Comparison of ENCODE assay signal across 18 cellular contexts in the genomic region with DNA sequence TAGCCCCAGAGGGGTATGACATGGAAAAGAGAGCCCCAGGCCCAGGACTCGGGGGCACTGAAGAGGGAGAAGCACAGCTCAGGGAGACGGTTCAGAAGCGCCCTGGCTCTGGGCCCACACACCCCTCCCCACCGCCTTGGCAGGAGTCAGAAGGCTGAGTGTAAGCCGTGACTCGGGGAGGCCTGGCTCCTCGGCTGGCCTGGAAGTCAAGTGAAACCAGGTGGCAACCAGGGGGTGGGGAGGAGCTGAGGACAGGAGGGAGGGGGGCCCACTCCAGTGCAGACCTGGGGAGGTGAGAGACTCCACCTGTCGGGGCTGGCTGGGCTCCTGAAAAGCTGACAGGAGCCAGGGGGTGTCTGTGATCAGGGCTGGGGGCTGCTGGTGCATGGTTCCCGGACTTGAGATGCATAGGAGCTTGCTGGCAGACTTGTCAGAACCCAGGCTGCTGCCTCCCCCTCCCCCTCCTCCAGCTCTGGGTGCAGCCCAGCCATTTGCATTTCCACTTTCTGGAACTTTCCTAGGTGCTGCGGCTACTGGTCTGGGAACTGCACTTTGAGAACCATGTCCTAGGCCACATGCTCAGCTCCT.
DNase-seq lines count a peak whose midpoint lies in the region; ATAC-seq and TF ChIP-seq lines count a peak whose summit lies in the region.
"Had no signal": no experiment of that assay in that cellular context is flagged by ENCODE, and none has a peak within 500 bp of the region (broad histone marks: within the 10 kb centered on the region; RNA-seq: fewer than 3 reads in every experiment).

No MANE protein-coding gene starts in this region.

- no peaks in the 10 kb centered on the region for H3K79me1 ChIP-seq in mesenchymal stem cell (replicated peaks; ENCODE audit: low read length, poor library complexity, severe bottlenecking)

- peaks cover 25% of the 10 kb centered on the region; the same call in 1 of the 2 replicates for H4K20me1 ChIP-seq in BLaER1

- no peak for ATAC-seq in activated CD4-positive, CD25-positive, alpha-beta regulatory T cell treated with anti-CD3 and anti-CD28 coated beads, Interleukin-2, amount 50 U/mL, for 24 hours
- ATAC-seq in activated naive CD4-positive, alpha-beta T cell treated with anti-CD3 and anti-CD28 coated beads, Interleukin-2, amount 50 U/mL, for 72 hours, result no peak
- ATAC-seq: left lobe of liver; naive thymus-derived CD8-positive, alpha-beta T cell had no signal

- no peak for TF ChIP-seq CTCF in mesothelial cell of epicardium (IDR thresholded peaks at IDR 0.05; ENCODE audit: unreplicated experiment)

- H3K27me3 ChIP-seq in BLaER1, result no peaks in the 10 kb centered on the region
- peaks cover 0 to 51% of the 10 kb centered on the region in 2 experiments for H3K27me3 ChIP-seq in mesenchymal stem cell (ENCODE audit: control insufficient read depth in 1 of 2, insufficient read depth in 1 of 2, low read length in 2 of 2)
- H3K27me3 ChIP-seq: dorsolateral prefrontal cortex had no signal

- H2BK15ac ChIP-seq in mesenchymal stem cell (ENCODE audit: low read depth, poor library complexity, severe bottlenecking), result no peak overlapping the region

- no peak overlapping the region for H3K27ac ChIP-seq in BLaER1
- no peak overlapping the region for H3K27ac ChIP-seq in mesenchymal stem cell (ENCODE audit: low read length, poor library complexity, severe bottlenecking)
- H3K27ac ChIP-seq: dorsolateral prefrontal cortex, transverse colon, VCaP had no signal

- H3K4me1 ChIP-seq in BLaER1 (peaks cover 50% of the 10 kb centered on the region), mesenchymal stem cell (ENCODE audit: control insufficient read depth, insufficient read depth, low read depth, low read length) (no peaks in the 10 kb centered on the region)
- H3K4me1 ChIP-seq: transverse colon had no signal

- DNase-seq in DMS79 treated with DMSO at 0.1 percent for 48 hours (lab: John Stamatoyannopoulos, UW) (peak; percentile 77), RPMI8226 (peak; percentile 78), mesothelial cell of epicardium (ENCODE audit: low spot score in 2 of 2, unreplicated experiment in 2 of 2) (peak in 1 of 2 experiments; percentile 59), mesenchymal stem cell (no peak)
- DNase-seq in stimulated activated CD4-positive, alpha-beta T cell treated with anti-CD3 and anti-CD28 coated beads, Interleukin-4, amount 100 ng/mL, for 24 hours, result no peak
- DNase-seq in activated naive CD4-positive, alpha-beta T cell treated with anti-CD3 and anti-CD28 coated beads, Interleukin-2, amount 50 U/mL, for 72 hours (ENCODE audit: low spot score in 2 of 2), result no peak
- DNase-seq: activated CD4-positive, alpha-beta T cell treated with anti-CD3 and anti-CD28 coated beads, Interleukin-2, amount 50 U/mL, for 1 hour; head of caudate nucleus; HFFc6; NCI-H69; transverse colon had no signal

- no peak overlapping the region for H3K14ac ChIP-seq in mesenchymal stem cell (ENCODE audit: low read length in 2 of 2)

- H3K4me2 ChIP-seq in BLaER1, result peak overlapping the region; percentile 71
- no peak overlapping the region for H3K4me2 ChIP-seq in mesenchymal stem cell (ENCODE audit: low read length, poor library complexity, severe bottlenecking)

- no peak overlapping the region for H2BK5ac ChIP-seq in mesenchymal stem cell (ENCODE audit: low read depth, low read length, poor library complexity, severe bottlenecking)

- peaks cover 53% of the 10 kb centered on the region for H3K4me1 Mint-ChIP-seq in mesothelial cell of epicardium

- H3K18ac ChIP-seq in mesenchymal stem cell (ENCODE audit: low read depth in 1 of 2, low read length in 2 of 2), result no peak overlapping the region

- no peaks in the 10 kb centered on the region for H3K27me3 Mint-ChIP-seq in mesothelial cell of epicardium (ENCODE audit: low read depth)

- H2BK120ac ChIP-seq in mesenchymal stem cell (ENCODE audit: low read depth, low read length), result no peak overlapping the region

- H2BK12ac ChIP-seq in mesenchymal stem cell (ENCODE audit: low read length in 2 of 2), result no peak overlapping the region

- 85% methylated on average over 10 of the region's 10 CpGs for WGBS in mesenchymal stem cell

- no peak overlapping the region for H3K4me3 ChIP-seq in BLaER1
- no peak overlapping the region for H3K4me3 ChIP-seq in mesenchymal stem cell (ENCODE audit: insufficient read depth in 1 of 2, low read depth in 1 of 2, low read length in 2 of 2)
- H3K4me3 ChIP-seq: transverse colon had no signal

- no peak overlapping the region for H4K8ac ChIP-seq in mesenchymal stem cell (ENCODE audit: low read length)

- H2AK5ac ChIP-seq in mesenchymal stem cell (ENCODE audit: low read length, severe bottlenecking), result no peak overlapping the region

- no peaks in the 10 kb centered on the region for H3K36me3 Mint-ChIP-seq in mesothelial cell of epicardium
- H3K36me3 Mint-ChIP-seq in activated naive CD4-positive, alpha-beta T cell treated with anti-CD3 and anti-CD28 coated beads, Interleukin-2, amount 50 U/mL, for 72 hours, result no peaks in the 10 kb centered on the region
- H3K36me3 Mint-ChIP-seq: activated naive CD8-positive, alpha-beta T cell; naive thymus-derived CD8-positive, alpha-beta T cell had no signal

- no peak overlapping the region for H3K4me3 Mint-ChIP-seq in mesothelial cell of epicardium
- H3K4me3 Mint-ChIP-seq: activated naive CD8-positive, alpha-beta T cell; HFFc6; naive thymus-derived CD8-positive, alpha-beta T cell had no signal

- no peak overlapping the region for H2AFZ ChIP-seq in mesenchymal stem cell (ENCODE audit: low read depth, low read length)

- H3K36me3 ChIP-seq in BLaER1, result no peaks in the 10 kb centered on the region
- H3K36me3 ChIP-seq in mesenchymal stem cell (ENCODE audit: control insufficient read depth in 1 of 2, insufficient read depth in 2 of 2, low read depth in 1 of 2, low read length in 2 of 2), result no peaks in the 10 kb centered on the region
- H3K36me3 ChIP-seq: transverse colon had no signal

- no peaks in the 10 kb centered on the region for H3K9me3 Mint-ChIP-seq in mesothelial cell of epicardium
- H3K9me3 Mint-ChIP-seq in activated naive CD4-positive, alpha-beta T cell treated with anti-CD3 and anti-CD28 coated beads, Interleukin-2, amount 50 U/mL, for 72 hours, result no peaks in the 10 kb centered on the region
- H3K9me3 Mint-ChIP-seq: naive thymus-derived CD8-positive, alpha-beta T cell had no signal

- no peak overlapping the region for H4K91ac ChIP-seq in mesenchymal stem cell (ENCODE audit: low read length)

- peak overlapping the region; percentile 25 for H3K27ac Mint-ChIP-seq in mesothelial cell of epicardium
- no peak overlapping the region for H3K27ac Mint-ChIP-seq in activated naive CD4-positive, alpha-beta T cell treated with anti-CD3 and anti-CD28 coated beads, Interleukin-2, amount 50 U/mL, for 72 hours
- H3K27ac Mint-ChIP-seq: activated naive CD8-positive, alpha-beta T cell; HFFc6 had no signal

- H3K23ac ChIP-seq in mesenchymal stem cell (ENCODE audit: low read length in 2 of 2), result no peak overlapping the region

- H3K4ac ChIP-seq in mesenchymal stem cell (ENCODE audit: low read depth in 1 of 2, low read length in 2 of 2), result no peak overlapping the region

- no peak overlapping the region for H3K9ac ChIP-seq in BLaER1
- no peak overlapping the region for H3K9ac ChIP-seq in mesenchymal stem cell (ENCODE audit: low read length)

- no peaks in the 10 kb centered on the region for H3K9me3 ChIP-seq in BLaER1
- no peaks in the 10 kb centered on the region for H3K9me3 ChIP-seq in mesenchymal stem cell (ENCODE audit: control insufficient read depth, low read length)
- H3K9me3 ChIP-seq: transverse colon had no signal

Comparison
In these comparisons a context has a peak if more than half of its experiments do, and no peak if none do; other contexts are left out.
1. DNase-seq: peak in DMS79 treated with DMSO at 0.1 percent for 48 hours (single experiment) and RPMI8226 (single experiment); none in stimulated activated CD4-positive, alpha-beta T cell treated with anti-CD3 and anti-CD28 coated beads, Interleukin-4, amount 100 ng/mL, for 24 hours (single experiment), activated naive CD4-positive, alpha-beta T cell treated with anti-CD3 and anti-CD28 coated beads, Interleukin-2, amount 50 U/mL, for 72 hours (0 of 2) and mesenchymal stem cell (single experiment).